Comparison of ENCODE assay signal across 1 cellular context in genomic region chr17:66343531-66344078, GRCh38.
TF ChIP-seq lines count a peak whose summit lies in the region.

No MANE protein-coding gene starts in this region.

TF ChIP-seq in HEK293, 187 proteins besides CTCF, POLR2A, EP300 and RAD21 (continued from another document):
- 0 out of 2 replicates have a peak, but pooled peaks have one; percentile 9 for TF ChIP-seq PRDM10 (tag by site-specific recombination; IDR thresholded peaks at IDR 0.05)
TF ChIP-seq in HEK293: peak in this region for 7.
